ENCODE assay signal across 15 cellular contexts in genomic region chr13:48186722-48187121, GRCh38. TPM values are rescaled to one million over a fixed set of nuclear protein-coding genes. Genes with fewer than 3 reads are reported as not detected.
DNase-seq lines count a peak whose midpoint lies in the region; ATAC-seq and TF ChIP-seq lines count a peak whose summit lies in the region.
"Had no signal": no experiment of that assay in that cellular context is flagged by ENCODE, and none has a peak within 500 bp of the region (broad histone marks: within the 10 kb centered on the region; RNA-seq: fewer than 3 reads in every experiment).

No MANE protein-coding gene starts in this region.

- peaks cover 73% of the 10 kb centered on the region for H3K4me1 Mint-ChIP-seq in activated naive CD4-positive, alpha-beta T cell treated with anti-CD3 and anti-CD28 coated beads, Interleukin-2, amount 50 U/mL, for 24 hours

- H3K4me3 ChIP-seq in DND-41 (ENCODE audit: low read depth in 1 of 2, low read length in 2 of 2) (no peak overlapping the region; a peak in 1 of 4 replicates), thymus (ENCODE audit: low read length) (no peak overlapping the region), heart right ventricle (no peak overlapping the region)
- peak overlapping the region; percentile 28 for H3K4me3 ChIP-seq in effector memory CD4-positive, alpha-beta T cell (ENCODE audit: insufficient read depth, low read depth, low read length, poor library complexity, severe bottlenecking)
- H3K4me3 ChIP-seq: Peyer's patch had no signal

- H3K79me2 ChIP-seq in DND-41 (ENCODE audit: insufficient read depth, low read length): no peaks in the 10 kb centered on the region

- H3K4me2 ChIP-seq in DND-41 (ENCODE audit: insufficient read depth, low read length): peak overlapping the region; percentile 53

- H3K9me3 Mint-ChIP-seq in activated naive CD4-positive, alpha-beta T cell treated with anti-CD3 and anti-CD28 coated beads, Interleukin-2, amount 50 U/mL, for 24 hours: no peaks in the 10 kb centered on the region
- H3K9me3 Mint-ChIP-seq: HFFc6 had no signal

- no peak for TF ChIP-seq CTCF in DND-41 (IDR thresholded peaks at IDR 0.05; ENCODE audit: borderline replicate concordance, extremely low read depth, low read length, poor library complexity, severe bottlenecking)
- no peak for TF ChIP-seq CTCF in heart right ventricle (IDR thresholded peaks at IDR 0.05)

- H3K4me1 ChIP-seq in DND-41 (ENCODE audit: insufficient read depth, low read length) (peaks cover 42% of the 10 kb centered on the region), thymus (ENCODE audit: control insufficient read depth, insufficient read depth, low read length) (peaks cover 3% of the 10 kb centered on the region), heart right ventricle (peaks cover 0 to 7% (median 0%) of the 10 kb centered on the region in 9 donors)
- peaks cover 19% of the 10 kb centered on the region for H3K4me1 ChIP-seq in effector memory CD4-positive, alpha-beta T cell (ENCODE audit: control insufficient read depth, insufficient read depth, low read length, poor library complexity, severe bottlenecking)

- 98% methylated on average over 1 of the region's 1 CpG for WGBS in thymus
- 96 to 98% methylated on average over 1 of the region's 1 CpG for WGBS in heart right ventricle, 2 donors

- H4K20me1 ChIP-seq in DND-41 (ENCODE audit: insufficient read depth, low read length): no peaks in the 10 kb centered on the region

- no peaks in the 10 kb centered on the region for H3K36me3 ChIP-seq in DND-41 (ENCODE audit: insufficient read depth, low read length)
- no peaks in the 10 kb centered on the region for H3K36me3 ChIP-seq in effector memory CD4-positive, alpha-beta T cell (ENCODE audit: control insufficient read depth, insufficient read depth, low read length)
- no peaks in the 10 kb centered on the region for H3K36me3 ChIP-seq in thymus (ENCODE audit: control insufficient read depth, insufficient read depth)
- H3K36me3 ChIP-seq in heart right ventricle: no peaks in the 10 kb centered on the region
- H3K36me3 ChIP-seq: Peyer's patch had no signal

- peak overlapping the region; percentile 76 for H3K27ac Mint-ChIP-seq in activated naive CD4-positive, alpha-beta T cell treated with anti-CD3 and anti-CD28 coated beads, Interleukin-2, amount 50 U/mL, for 24 hours
- H3K27ac Mint-ChIP-seq: HFFc6 had no signal

- no peaks in the 10 kb centered on the region for H3K27me3 ChIP-seq in DND-41 (ENCODE audit: insufficient read depth, low read length, poor library complexity)
- H3K27me3 ChIP-seq in effector memory CD4-positive, alpha-beta T cell (replicated peaks; ENCODE audit: control insufficient read depth, insufficient read depth, low read length, poor library complexity, severe bottlenecking): no peaks in the 10 kb centered on the region
- H3K27me3 ChIP-seq in thymus (ENCODE audit: control insufficient read depth, insufficient read depth): no peaks in the 10 kb centered on the region
- no peaks in the 10 kb centered on the region for H3K27me3 ChIP-seq in heart right ventricle
- H3K27me3 ChIP-seq: Peyer's patch had no signal

- intact Hi-C loops in heart right ventricle (cut with DNase I): no loop called here

- ATAC-seq in DND-41 (ENCODE audit: insufficient read depth, low read depth) (peak; percentile 9; the same call in 2 of the 3 replicates), GM21717 (IDR thresholded peaks at IDR 0.05; ENCODE audit: unreplicated experiment) (no peak), heart right ventricle (no peak)

- no peak overlapping the region for H3K4me3 Mint-ChIP-seq in activated naive CD4-positive, alpha-beta T cell treated with anti-CD3 and anti-CD28 coated beads, Interleukin-2, amount 50 U/mL, for 24 hours
- H3K4me3 Mint-ChIP-seq: HFFc6 had no signal

- H3K36me3 Mint-ChIP-seq in activated naive CD4-positive, alpha-beta T cell treated with anti-CD3 and anti-CD28 coated beads, Interleukin-2, amount 50 U/mL, for 24 hours: peaks cover 3% of the 10 kb centered on the region

- no peak for DNase-seq in activated naive CD4-positive, alpha-beta T cell (lab: John Stamatoyannopoulos, UW)
- DNase-seq in DND-41: no peak
- no peak for DNase-seq in effector memory CD4-positive, alpha-beta T cell
- DNase-seq in heart right ventricle: no peak
- DNase-seq: HFFc6, Karpas-422, NCI-H1105 treated with DMSO at 0.1 percent for 48 hours, NCI-H187 treated with DMSO at 0.1 percent for 48 hours, NCI-H2171 treated with DMSO at 0.1 percent for 48 hours, NCI-H774, Right ventricle myocardium superior had no signal

- H3K9me3 ChIP-seq in DND-41 (ENCODE audit: insufficient read depth, low read length, severe bottlenecking) (no peaks in the 10 kb centered on the region), thymus (ENCODE audit: control insufficient read depth) (no peaks in the 10 kb centered on the region), heart right ventricle (no peaks in the 10 kb centered on the region)
- no peaks in the 10 kb centered on the region for H3K9me3 ChIP-seq in effector memory CD4-positive, alpha-beta T cell (ENCODE audit: control insufficient read depth, low read length)
- H3K9me3 ChIP-seq: Peyer's patch had no signal

- no peaks in the 10 kb centered on the region for H3K27me3 Mint-ChIP-seq in activated naive CD4-positive, alpha-beta T cell treated with anti-CD3 and anti-CD28 coated beads, Interleukin-2, amount 50 U/mL, for 24 hours

- H3K9ac ChIP-seq in DND-41 (ENCODE audit: low read depth, low read length): peak overlapping the region; percentile 41

- H3K27ac ChIP-seq in DND-41 (ENCODE audit: low read length): peak overlapping the region; percentile 76
- peak overlapping the region; percentile 67 for H3K27ac ChIP-seq in effector memory CD4-positive, alpha-beta T cell (ENCODE audit: insufficient read depth, low read length, poor library complexity, severe bottlenecking)
- peak overlapping the region; percentile 52 for H3K27ac ChIP-seq in thymus (ENCODE audit: low read depth)
- H3K27ac ChIP-seq in heart right ventricle: no peak overlapping the region

- H2AFZ ChIP-seq in DND-41 (ENCODE audit: low read depth, low read length): peak overlapping the region; percentile 63; the same call in 1 of the 2 replicates

RNA-seq across cellular contexts. Expression of gene ITM2B, which starts 46.3 kb away (rescaled TPM):
- polyA plus RNA-seq in thymus (720 TPM), heart right ventricle (100 to 1,000 TPM; 272 to 343 TPM)
- 100 to 1,000 TPM; 434 to 636 (median 511) TPM for total RNA-seq in heart right ventricle

Comparison
In these comparisons a context has a peak if more than half of its experiments do, and no peak if none do; other contexts are left out.
1. H3K27ac ChIP-seq: peak in DND-41 (single experiment), effector memory CD4-positive, alpha-beta T cell (single experiment) and thymus (single experiment); none in heart right ventricle (0 of 10).